In genomic region chr1:220812308-220812707, GRCh38 we compare ENCODE assay signal across 36 cellular contexts. TPM values are rescaled to one million over a fixed set of nuclear protein-coding genes. Genes with fewer than 3 reads are reported as not detected.
"Had no signal": no experiment of that assay in that cellular context is flagged by ENCODE, and none has a peak within 500 bp of the region (broad histone marks: within the 10 kb centered on the region; RNA-seq: fewer than 3 reads in every experiment).

No MANE protein-coding gene starts in this region.

- DNase-seq: activated CD4-positive, alpha-beta memory T cell treated with anti-CD3 and anti-CD28 coated beads, Interleukin-2, amount 10 ng/mL, durations not matched to agents 7 days and 5 days; activated CD4-positive, alpha-beta T cell treated with anti-CD3 and anti-CD28 coated beads for 1 hour; activated CD4-positive, alpha-beta T cell treated with anti-CD3 and anti-CD28 coated beads, Interleukin-2, amount 10 ng/mL, durations not matched to agents 7 days and 5 days; activated CD4-positive, alpha-beta T cell treated with anti-CD3 and anti-CD28 coated beads, Interleukin-2, amount 50 U/mL, for 48 hours; activated CD4-positive, CD25-positive, alpha-beta regulatory T cell; activated CD8-positive, alpha-beta memory T cell treated with anti-CD3 and anti-CD28 coated beads for 24 hours; activated CD8-positive, alpha-beta memory T cell treated with anti-CD3 and anti-CD28 coated beads, Interleukin-2, amount 10 ng/mL, durations not matched to agents 7 days and 5 days; activated CD8-positive, alpha-beta memory T cell treated with anti-CD3 and anti-CD28 coated beads, Interleukin-2, amount 50 U/mL, for 48 hours; activated CD8-positive, alpha-beta T cell treated with anti-CD3 and anti-CD28 coated beads, Interleukin-2, amount 10 ng/mL, durations not matched to agents 7 days and 5 days; activated effector memory CD4-positive, alpha-beta T cell treated with Interleukin-2 at 50 U/mL for 16 hours; activated gamma-delta T cell; activated naive CD4-positive, alpha-beta T cell treated with anti-CD3 and anti-CD28 coated beads, Interleukin-2, amount 10 ng/mL, durations not matched to agents 7 days and 5 days; activated naive CD4-positive, alpha-beta T cell treated with Interleukin-2 at 50 U/mL for 16 hours; activated naive CD8-positive, alpha-beta T cell treated with anti-CD3 and anti-CD28 coated beads, Interleukin-2, amount 10 ng/mL, durations not matched to agents 7 days and 5 days; activated naive CD8-positive, alpha-beta T cell treated with anti-CD3 and anti-CD28 coated beads, Interleukin-2, amount 50 U/mL, for 24 hours; activated T-cell treated with anti-CD3 and anti-CD28 coated beads, Interleukin-2, amount 50 U/mL, for 24 hours; activated T-cell treated with anti-CD3 and anti-CD28 coated beads, Interleukin-2, amount 50 U/mL, for 48 hours; amygdala; anterior cingulate cortex; caudate nucleus; cerebellar nuclear complex; T-helper 1 cell; T-helper 9 cell; WERI-Rb-1 had no signal

- ATAC-seq: activated CD4-positive, alpha-beta T cell treated with anti-CD3 and anti-CD28 coated beads for 36 hours; activated CD4-positive, CD25-positive, alpha-beta regulatory T cell treated with anti-CD3 and anti-CD28 coated beads, Interleukin-2, amount 50 U/mL, for 24 hours; activated CD8-positive, alpha-beta memory T cell treated with anti-CD3 and anti-CD28 coated beads, Interleukin-2, amount 10 ng/mL, durations not matched to agents 7 days and 5 days; activated CD8-positive, alpha-beta T cell treated with anti-CD3 and anti-CD28 coated beads, Interleukin-2, amount 10 ng/mL, durations not matched to agents 7 days and 5 days; activated naive CD8-positive, alpha-beta T cell treated with anti-CD3 and anti-CD28 coated beads, Interleukin-2, amount 50 U/mL, for 24 hours had no signal

- H3K4me3 ChIP-seq: ascending aorta, cardiac muscle cell had no signal

- H3K36me3 ChIP-seq: cardiac muscle cell had no signal

- H3K27ac ChIP-seq: ascending aorta, cardiac muscle cell, WERI-Rb-1 had no signal

- H3K27me3 ChIP-seq: ascending aorta, cardiac muscle cell had no signal

- H3K36me3 Mint-ChIP-seq: activated CD8-positive, alpha-beta memory T cell treated with anti-CD3 and anti-CD28 coated beads, Interleukin-2, amount 10 ng/mL, durations not matched to agents 7 days and 5 days; activated naive CD4-positive, alpha-beta T cell treated with anti-CD3 and anti-CD28 coated beads, Interleukin-2, amount 10 ng/mL, durations not matched to agents 7 days and 5 days; activated naive CD4-positive, alpha-beta T cell treated with anti-CD3 and anti-CD28 coated beads, Interleukin-2, amount 50 U/mL, for 24 hours; activated naive CD8-positive, alpha-beta T cell; activated naive CD8-positive, alpha-beta T cell treated with anti-CD3 and anti-CD28 coated beads, Interleukin-2, amount 10 ng/mL, durations not matched to agents 7 days and 5 days had no signal

- H3K27ac Mint-ChIP-seq: activated CD4-positive, alpha-beta memory T cell treated with anti-CD3 and anti-CD28 coated beads, Interleukin-2, amount 10 ng/mL, durations not matched to agents 7 days and 5 days; activated CD4-positive, alpha-beta T cell treated with anti-CD3 and anti-CD28 coated beads for 36 hours; activated CD4-positive, alpha-beta T cell treated with anti-CD3 and anti-CD28 coated beads, Interleukin-2, amount 10 ng/mL, durations not matched to agents 7 days and 5 days; activated CD8-positive, alpha-beta memory T cell treated with anti-CD3 and anti-CD28 coated beads, Interleukin-2, amount 10 ng/mL, durations not matched to agents 7 days and 5 days; activated CD8-positive, alpha-beta T cell treated with anti-CD3 and anti-CD28 coated beads, Interleukin-2, amount 10 ng/mL, durations not matched to agents 7 days and 5 days; activated naive CD4-positive, alpha-beta T cell treated with anti-CD3 and anti-CD28 coated beads, Interleukin-2, amount 10 ng/mL, durations not matched to agents 7 days and 5 days; activated naive CD4-positive, alpha-beta T cell treated with anti-CD3 and anti-CD28 coated beads, Interleukin-2, amount 50 U/mL, for 24 hours; activated naive CD8-positive, alpha-beta T cell; activated naive CD8-positive, alpha-beta T cell treated with anti-CD3 and anti-CD28 coated beads, Interleukin-2, amount 10 ng/mL, durations not matched to agents 7 days and 5 days; activated naive CD8-positive, alpha-beta T cell treated with anti-CD3 and anti-CD28 coated beads, Interleukin-2, amount 50 U/mL, for 24 hours; activated T-cell treated with anti-CD3 and anti-CD28 coated beads, Interleukin-2, amount 50 U/mL, for 24 hours; activated T-helper 2 cell treated with anti-CD3 and anti-CD28 coated beads, Interferon-gamma antibody, Interleukin-2, Interleukin-4, amounts not matched to agents 10 μg/mL and 5 μg/mL and 100 μg/mL, durations not matched to agents 14 hours and 24 hours and 36 hours; brain; T-helper 1 cell treated with Interleukin-12 subunit alpha and Interleukin-12 subunit beta and Interleukin-4 antibody, amounts not matched to agents 30 μg/mL and 1 μg/mL, for 36 hours; T-helper 2 cell treated with Interferon-gamma antibody and Interleukin-4, amounts not matched to agents 5 μg/mL and 100 μg/mL, for 36 hours; WTC11 had no signal

- H3K4me1 Mint-ChIP-seq: activated naive CD8-positive, alpha-beta T cell treated with anti-CD3 and anti-CD28 coated beads, Interleukin-2, amount 50 U/mL, for 24 hours had no signal

- H3K9me3 Mint-ChIP-seq: activated CD4-positive, alpha-beta memory T cell treated with anti-CD3 and anti-CD28 coated beads, Interleukin-2, amount 10 ng/mL, durations not matched to agents 7 days and 5 days; activated CD4-positive, alpha-beta T cell treated with anti-CD3 and anti-CD28 coated beads, Interleukin-2, amount 10 ng/mL, durations not matched to agents 7 days and 5 days; activated naive CD4-positive, alpha-beta T cell treated with anti-CD3 and anti-CD28 coated beads, Interleukin-2, amount 10 ng/mL, durations not matched to agents 7 days and 5 days; activated naive CD4-positive, alpha-beta T cell treated with anti-CD3 and anti-CD28 coated beads, Interleukin-2, amount 50 U/mL, for 24 hours; activated naive CD8-positive, alpha-beta T cell treated with anti-CD3 and anti-CD28 coated beads, Interleukin-2, amount 10 ng/mL, durations not matched to agents 7 days and 5 days; activated naive CD8-positive, alpha-beta T cell treated with anti-CD3 and anti-CD28 coated beads, Interleukin-2, amount 50 U/mL, for 24 hours; activated T-cell treated with anti-CD3 and anti-CD28 coated beads, Interleukin-2, amount 50 U/mL, for 24 hours; activated T-helper 2 cell treated with anti-CD3 and anti-CD28 coated beads, Interferon-gamma antibody, Interleukin-2, Interleukin-4, amounts not matched to agents 10 μg/mL and 5 μg/mL and 100 μg/mL, durations not matched to agents 14 hours and 24 hours and 36 hours; brain; central memory CD8-positive, alpha-beta T cell; T-helper 1 cell treated with Interleukin-12 subunit alpha and Interleukin-12 subunit beta and Interleukin-4 antibody, amounts not matched to agents 30 μg/mL and 1 μg/mL, for 36 hours; T-helper 2 cell treated with Interferon-gamma antibody and Interleukin-4, amounts not matched to agents 5 μg/mL and 100 μg/mL, for 36 hours had no signal

- H3K4me3 Mint-ChIP-seq: activated CD4-positive, alpha-beta memory T cell treated with anti-CD3 and anti-CD28 coated beads, Interleukin-2, amount 10 ng/mL, durations not matched to agents 7 days and 5 days; activated CD4-positive, alpha-beta T cell treated with anti-CD3 and anti-CD28 coated beads for 36 hours; activated CD4-positive, alpha-beta T cell treated with anti-CD3 and anti-CD28 coated beads, Interleukin-2, amount 10 ng/mL, durations not matched to agents 7 days and 5 days; activated CD8-positive, alpha-beta memory T cell treated with anti-CD3 and anti-CD28 coated beads, Interleukin-2, amount 10 ng/mL, durations not matched to agents 7 days and 5 days; activated CD8-positive, alpha-beta T cell treated with anti-CD3 and anti-CD28 coated beads, Interleukin-2, amount 10 ng/mL, durations not matched to agents 7 days and 5 days; activated naive CD4-positive, alpha-beta T cell treated with anti-CD3 and anti-CD28 coated beads, Interleukin-2, amount 10 ng/mL, durations not matched to agents 7 days and 5 days; activated naive CD4-positive, alpha-beta T cell treated with anti-CD3 and anti-CD28 coated beads, Interleukin-2, amount 50 U/mL, for 24 hours; activated naive CD8-positive, alpha-beta T cell; activated naive CD8-positive, alpha-beta T cell treated with anti-CD3 and anti-CD28 coated beads, Interleukin-2, amount 10 ng/mL, durations not matched to agents 7 days and 5 days; activated naive CD8-positive, alpha-beta T cell treated with anti-CD3 and anti-CD28 coated beads, Interleukin-2, amount 50 U/mL, for 24 hours; activated T-cell treated with anti-CD3 and anti-CD28 coated beads, Interleukin-2, amount 50 U/mL, for 24 hours; brain; central memory CD8-positive, alpha-beta T cell; T-helper 1 cell treated with Interleukin-12 subunit alpha and Interleukin-12 subunit beta and Interleukin-4 antibody, amounts not matched to agents 30 μg/mL and 1 μg/mL, for 36 hours; T-helper 2 cell treated with Interferon-gamma antibody and Interleukin-4, amounts not matched to agents 5 μg/mL and 100 μg/mL, for 36 hours; WTC11 had no signal

- H3K9me3 ChIP-seq: ascending aorta had no signal

RNA-seq across cellular contexts. Expression of gene MTARC1, which starts 25.6 kb away (rescaled TPM):
- total RNA-seq: activated CD4-positive, alpha-beta memory T cell treated with anti-CD3 and anti-CD28 coated beads, Interleukin-2, amount 10 ng/mL, durations not matched to agents 7 days and 5 days; activated CD4-positive, alpha-beta T cell treated with anti-CD3 and anti-CD28 coated beads for 36 hours; activated CD4-positive, alpha-beta T cell treated with anti-CD3 and anti-CD28 coated beads, Interleukin-2, amount 10 ng/mL, durations not matched to agents 7 days and 5 days; activated CD8-positive, alpha-beta memory T cell treated with anti-CD3 and anti-CD28 coated beads, Interleukin-2, amount 10 ng/mL, durations not matched to agents 7 days and 5 days; activated CD8-positive, alpha-beta T cell treated with anti-CD3 and anti-CD28 coated beads, Interleukin-2, amount 10 ng/mL, durations not matched to agents 7 days and 5 days; activated naive CD8-positive, alpha-beta T cell treated with anti-CD3 and anti-CD28 coated beads, Interleukin-2, amount 10 ng/mL, durations not matched to agents 7 days and 5 days; activated T-helper 2 cell treated with anti-CD3 and anti-CD28 coated beads, Interferon-gamma antibody, Interleukin-2, Interleukin-4, amounts not matched to agents 10 μg/mL and 5 μg/mL and 100 μg/mL, durations not matched to agents 14 hours and 24 hours and 36 hours had no signal
